Comparison of ENCODE assay signal across 10 cellular contexts in genomic region chr17:64449545-64449944, GRCh38.
DNase-seq lines count a peak whose midpoint lies in the region; TF ChIP-seq lines count a peak whose summit lies in the region.
"Had no signal": no experiment of that assay in that cellular context is flagged by ENCODE, and none has a peak within 500 bp of the region (broad histone marks: within the 10 kb centered on the region; RNA-seq: fewer than 3 reads in every experiment).

No MANE protein-coding gene starts in this region.

- H3K36me3 ChIP-seq in mucosa of rectum (ENCODE audit: control insufficient read depth in 2 of 2, insufficient read depth in 2 of 2, low read length in 2 of 2), result no peaks in the 10 kb centered on the region

- H3K27ac ChIP-seq in mucosa of rectum (ENCODE audit: low read depth in 2 of 2, low read length in 2 of 2), result peak overlapping the region; percentile 61

- no peak for TF ChIP-seq CTCF in cardiac fibroblast (IDR thresholded peaks at IDR 0.05; ENCODE audit: low read depth, low read length)

- H3K4me3 ChIP-seq in cardiac fibroblast (replicated peaks in 1 of 2; ENCODE audit: low read depth in 2 of 2, low read length in 2 of 2) (peak overlapping the region in 1 of 2 donors; percentile 48), mucosa of rectum (ENCODE audit: low read length in 2 of 2) (peak overlapping the region in 1 of 2 donors; percentile 59)

- H3K9me3 ChIP-seq in mucosa of rectum (ENCODE audit: control insufficient read depth in 2 of 2, low read length in 2 of 2), result no peaks in the 10 kb centered on the region

- H3K4me1 ChIP-seq in mucosa of rectum (ENCODE audit: control insufficient read depth in 2 of 2, insufficient read depth in 2 of 2, low read length in 2 of 2), result peaks cover 0 to 9% of the 10 kb centered on the region in 2 donors

- DNase-seq in AML-193 (lab: John Stamatoyannopoulos, UW), result peak; percentile 51 to 70
- DNase-seq in NOMO-1 treated with DMSO at 0.1 percent for 48 hours (lab: John Stamatoyannopoulos, UW; ENCODE audit: unreplicated experiment), result peak; percentile 64
- DNase-seq in cardiac fibroblast (ENCODE audit: low read depth in 2 of 2), result peak; percentile 27 to 39
- no peak for DNase-seq in activated CD4-positive, alpha-beta T cell treated with anti-CD3 and anti-CD28 coated beads for 48 hours
- no peak for DNase-seq in NCI-H2227 treated with DMSO at 0.1 percent for 48 hours (lab: John Stamatoyannopoulos, UW)
- DNase-seq in RKO (ENCODE audit: low spot score), result no peak
- DNase-seq in effector CD8-positive, alpha-beta T cell (lab: John Stamatoyannopoulos, UW), result no peak
- DNase-seq: natural killer cell, NCI-H2081 treated with DMSO at 0.1 percent for 48 hours had no signal

- H3K9ac ChIP-seq in mucosa of rectum (ENCODE audit: low read depth in 1 of 2, low read length in 2 of 2), result no peak overlapping the region

- no peaks in the 10 kb centered on the region for H3K27me3 ChIP-seq in mucosa of rectum (ENCODE audit: control insufficient read depth in 2 of 2, insufficient read depth in 2 of 2, low read length in 2 of 2)

Comparison
In these comparisons a context has a peak if more than half of its experiments do, and no peak if none do; other contexts are left out.
1. DNase-seq: peak in AML-193 (2 of 2), NOMO-1 treated with DMSO at 0.1 percent for 48 hours (single experiment) and cardiac fibroblast (2 of 2); none in activated CD4-positive, alpha-beta T cell treated with anti-CD3 and anti-CD28 coated beads for 48 hours (single experiment), NCI-H2227 treated with DMSO at 0.1 percent for 48 hours (single experiment), RKO (single experiment) and effector CD8-positive, alpha-beta T cell (single experiment).